Comparison of ENCODE assay signal across 8 cellular contexts in the genomic region with DNA sequence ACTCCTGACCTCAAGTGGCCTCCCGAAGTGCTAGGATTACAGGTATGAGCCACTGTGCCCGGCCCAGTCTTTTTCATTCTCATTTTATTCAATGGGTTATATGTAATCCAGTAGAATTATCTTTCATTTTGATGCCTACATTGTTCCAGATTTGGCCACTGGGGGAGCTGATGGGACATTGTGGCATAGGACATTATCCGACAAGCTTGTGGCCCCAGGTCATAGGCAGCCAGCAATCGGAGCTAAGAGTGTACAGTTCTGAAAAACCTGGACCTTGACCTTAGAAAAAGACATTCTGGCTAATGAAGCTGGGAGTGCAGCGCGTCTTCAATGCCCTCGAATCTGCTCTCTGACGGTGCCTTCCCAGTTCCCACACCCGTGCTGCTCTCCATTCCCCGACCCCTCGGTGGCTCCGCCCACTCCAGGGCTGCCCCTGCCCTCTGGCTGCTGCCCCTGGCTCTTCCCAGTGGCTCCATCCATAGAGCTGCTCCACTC.
A peak's percentile ranks its signal among the peaks of the same experiment; 100 is the strongest.
DNase-seq lines count a peak whose midpoint lies in the region; ATAC-seq and TF ChIP-seq lines count a peak whose summit lies in the region.

No MANE protein-coding gene starts in this region.

- no peak overlapping the region for H3K4me3 ChIP-seq in foreskin fibroblast (ENCODE audit: low read depth in 1 of 2, low read length in 2 of 2)

- peak; percentile 48 for TF ChIP-seq CTCF in foreskin fibroblast (IDR thresholded peaks at IDR 0.05; ENCODE audit: low read depth, low read length)

- DNase-seq in COR-L47 (lab: John Stamatoyannopoulos, UW) (peak; percentile 69), M059J (ENCODE audit: low read depth) (peak; percentile 25), foreskin fibroblast (peak; percentile 4 to 55), retina (peak; percentile 46)
- DNase-seq in activated CD4-positive, alpha-beta T cell treated with anti-CD3 and anti-CD28 coated beads, Interleukin-2, amount 50 U/mL, for 1 hour, result peak; percentile 20

- peak; percentile 72 for ATAC-seq in GM21360 (IDR thresholded peaks at IDR 0.05; ENCODE audit: unreplicated experiment)
- no peak for ATAC-seq in GM19035 (IDR thresholded peaks at IDR 0.05; ENCODE audit: unreplicated experiment)
- no peak for ATAC-seq in GM18520 (IDR thresholded peaks at IDR 0.05; ENCODE audit: unreplicated experiment)
